In the genomic region with DNA sequence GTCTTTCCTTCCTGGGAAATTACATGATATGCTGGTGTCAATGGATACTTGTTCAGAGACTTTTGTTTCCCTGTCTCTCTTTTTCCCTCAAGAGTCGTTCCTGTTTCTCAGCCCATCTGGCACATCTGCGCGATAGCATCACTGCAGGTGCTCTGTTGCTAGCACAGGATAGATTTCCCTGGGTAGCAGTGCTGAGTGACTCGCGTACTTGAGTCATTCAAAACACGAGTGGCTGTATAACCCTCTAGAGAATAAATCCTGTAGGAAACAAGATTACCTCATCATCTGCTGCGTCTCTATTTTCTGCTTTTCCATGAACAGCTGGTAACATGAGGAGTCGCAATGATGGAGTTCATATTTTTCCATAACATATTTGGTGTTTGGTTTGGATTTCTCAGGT, we compare ENCODE assay signal across 23 cellular contexts.
DNase-seq lines count a peak whose midpoint lies in the region; ATAC-seq lines count a peak whose summit lies in the region.
"Had no signal": no experiment of that assay in that cellular context is flagged by ENCODE, and none has a peak within 500 bp of the region (broad histone marks: within the 10 kb centered on the region; RNA-seq: fewer than 3 reads in every experiment).

No MANE protein-coding gene starts in this region.

- H3K4me1 Mint-ChIP-seq in stimulated activated effector memory CD8-positive, alpha-beta T cell treated with anti-CD3 and anti-CD28 coated beads, Interleukin-12 subunit alpha, Interleukin-12 subunit beta, amount 100 ng/mL, for 72 hours, result no peaks in the 10 kb centered on the region

- H3K36me3 Mint-ChIP-seq in stimulated activated effector memory CD8-positive, alpha-beta T cell treated with anti-CD3 and anti-CD28 coated beads, Interleukin-12 subunit alpha, Interleukin-12 subunit beta, amount 100 ng/mL, for 72 hours, result no peaks in the 10 kb centered on the region
- H3K36me3 Mint-ChIP-seq: natural killer cell treated with Interleukin-12 subunit alpha and Interleukin-12 subunit beta and Interleukin-15 and Interleukin-18, amount 100 ng/mL, for 72 hours had no signal

- no peak overlapping the region for H3K4me3 Mint-ChIP-seq in stimulated activated effector memory CD8-positive, alpha-beta T cell treated with anti-CD3 and anti-CD28 coated beads, Interleukin-12 subunit alpha, Interleukin-12 subunit beta, amount 100 ng/mL, for 72 hours
- H3K4me3 Mint-ChIP-seq: dendritic cell treated with granulocyte-macrophage colony-stimulating factor and Interleukin-4, amounts not matched to agents 40 ng/mL and 50 ng/mL, for 4 days; natural killer cell treated with Interleukin-12 subunit alpha and Interleukin-12 subunit beta and Interleukin-15 and Interleukin-18, amount 100 ng/mL, for 72 hours had no signal

- H3K9me3 Mint-ChIP-seq in stimulated activated effector memory CD8-positive, alpha-beta T cell treated with anti-CD3 and anti-CD28 coated beads, Interleukin-12 subunit alpha, Interleukin-12 subunit beta, amount 100 ng/mL, for 72 hours, result peaks cover 7% of the 10 kb centered on the region

- no peak for ATAC-seq in stimulated activated effector memory CD8-positive, alpha-beta T cell treated with anti-CD3 and anti-CD28 coated beads, Interleukin-12 subunit alpha, Interleukin-12 subunit beta, amount 100 ng/mL, for 72 hours
- no peak for ATAC-seq in HG02763 (IDR thresholded peaks at IDR 0.05; ENCODE audit: unreplicated experiment)
- ATAC-seq: left lung; natural killer cell treated with Interleukin-12 subunit alpha and Interleukin-12 subunit beta and Interleukin-15 and Interleukin-18, amount 100 ng/mL, for 72 hours had no signal

- H3K27ac Mint-ChIP-seq in stimulated activated effector memory CD8-positive, alpha-beta T cell treated with anti-CD3 and anti-CD28 coated beads, Interleukin-12 subunit alpha, Interleukin-12 subunit beta, amount 100 ng/mL, for 72 hours, result no peak overlapping the region
- H3K27ac Mint-ChIP-seq: dendritic cell treated with granulocyte-macrophage colony-stimulating factor and Interleukin-4, amounts not matched to agents 40 ng/mL and 50 ng/mL, for 4 days; natural killer cell treated with Interleukin-12 subunit alpha and Interleukin-12 subunit beta and Interleukin-15 and Interleukin-18, amount 100 ng/mL, for 72 hours had no signal

- DNase-seq in ELR (ENCODE audit: low read depth) (peak; percentile 5), NCI-H128 (lab: John Stamatoyannopoulos, UW; ENCODE audit: unreplicated experiment) (peak; percentile 28), RKO (ENCODE audit: low spot score) (peak; percentile 48), lung microvascular endothelial cell (ENCODE audit: low read depth in 2 of 2) (peak; percentile 13 to 66), NCI-H146 (lab: John Stamatoyannopoulos, UW) (no peak), activated gamma-delta T cell treated with Interleukin-2 at 50 U/mL for 16 hours (no peak)
- no peak for DNase-seq in stimulated activated effector memory CD8-positive, alpha-beta T cell treated with anti-CD3 and anti-CD28 coated beads, Interleukin-12 subunit alpha, Interleukin-12 subunit beta, amount 100 ng/mL, for 72 hours (ENCODE audit: low spot score in 2 of 2)
- DNase-seq: activated CD4-positive, alpha-beta T cell treated with anti-CD3 and anti-CD28 coated beads for 4 hours; activated CD8-positive, alpha-beta memory T cell treated with anti-CD3 and anti-CD28 coated beads for 24 hours; activated effector memory CD4-positive, alpha-beta T cell treated with anti-CD3 and anti-CD28 coated beads, Interleukin-2, amount 50 U/mL, for 16 hours; activated T-cell treated with anti-CD3 and anti-CD28 coated beads, Interleukin-2, amount 50 U/mL, for 1 hour; central memory CD4-positive, alpha-beta T cell; DMS79; left lung; midbrain; NCI-H1436; NCI-H774; small intestine; stimulated activated CD8-positive, alpha-beta memory T cell treated with anti-CD3 and anti-CD28 coated beads, Interleukin-4, amount 100 ng/mL, for 48 hours; T-helper 2 cell had no signal

Comparison
In these comparisons a context has a peak if more than half of its experiments do, and no peak if none do; other contexts are left out.
1. DNase-seq: peak in ELR (single experiment), NCI-H128 (single experiment), RKO (single experiment) and lung microvascular endothelial cell (2 of 2); none in NCI-H146 (single experiment), stimulated activated effector memory CD8-positive, alpha-beta T cell treated with anti-CD3 and anti-CD28 coated beads, Interleukin-12 subunit alpha, Interleukin-12 subunit beta, amount 100 ng/mL, for 72 hours (0 of 2) and activated gamma-delta T cell treated with Interleukin-2 at 50 U/mL for 16 hours (single experiment).